ENCODE assay signal across 25 cellular contexts in the genomic region with DNA sequence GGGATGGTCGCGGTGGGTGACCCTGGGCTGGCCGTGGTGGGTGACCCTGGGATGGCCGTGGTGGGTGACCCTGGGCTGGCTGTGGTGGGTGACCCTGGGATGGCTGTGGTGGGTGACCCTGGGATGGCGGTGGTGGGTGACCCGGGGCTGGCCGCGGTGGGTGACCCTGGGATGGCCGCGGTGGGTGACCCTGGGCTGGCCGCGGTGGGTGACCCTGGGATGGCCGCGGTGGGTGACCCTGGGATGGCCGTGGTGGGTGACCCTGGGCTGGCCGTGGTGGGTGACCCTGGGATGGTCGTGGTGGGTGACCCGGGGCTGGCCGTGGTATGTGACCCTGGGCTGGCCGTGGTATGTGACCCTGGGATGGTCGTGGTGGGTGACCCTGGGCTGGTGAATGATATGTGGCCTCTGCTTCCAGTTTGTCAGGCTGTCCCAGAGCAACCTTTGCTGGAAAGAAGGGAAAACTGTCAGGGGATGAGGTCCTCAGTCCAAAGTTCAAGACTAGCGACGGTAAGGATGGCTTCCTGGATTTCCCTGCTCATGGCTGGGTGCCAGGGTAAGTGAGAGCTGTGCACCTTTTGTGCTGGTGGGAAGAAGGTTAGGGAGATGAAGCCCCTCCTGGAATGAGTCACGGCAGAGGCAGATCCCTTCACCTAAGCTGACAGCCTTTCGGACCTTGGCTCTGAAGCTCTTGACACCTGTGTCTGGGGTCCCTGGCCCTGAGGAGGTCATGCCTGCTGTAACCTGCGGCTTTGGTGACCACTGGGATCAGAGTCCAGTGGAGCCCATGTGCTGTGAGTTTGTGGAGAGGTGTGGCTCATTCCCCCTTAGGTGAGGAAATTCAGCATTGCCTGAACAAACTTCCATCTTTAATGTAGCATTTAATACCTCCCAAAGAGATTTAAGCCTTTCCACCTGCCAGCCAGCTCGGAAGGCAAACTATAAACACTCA.
"Had no signal": no experiment of that assay in that cellular context is flagged by ENCODE, and none has a peak within 500 bp of the region (broad histone marks: within the 10 kb centered on the region; RNA-seq: fewer than 3 reads in every experiment).

No MANE protein-coding gene starts in this region.

- H3K4me2 ChIP-seq: SK-N-SH had no signal

- H3K4me1 ChIP-seq: ascending aorta, colonic mucosa had no signal

- H3K9me3 ChIP-seq: ascending aorta, colonic mucosa, esophagus muscularis mucosa, gastrocnemius medialis, pancreas, SK-N-SH, testis had no signal

- DNase-seq: activated CD4-positive, alpha-beta memory T cell treated with anti-CD3 and anti-CD28 coated beads, Interleukin-2, amount 10 ng/mL, durations not matched to agents 7 days and 5 days; activated CD4-positive, alpha-beta T cell treated with anti-CD3 and anti-CD28 coated beads, Interleukin-2, amount 10 ng/mL, durations not matched to agents 24 days and 14 days; activated effector memory CD4-positive, alpha-beta T cell treated with Interleukin-2 at 50 U/mL for 16 hours; activated naive CD4-positive, alpha-beta T cell treated with anti-CD3 and anti-CD28 coated beads, Interleukin-2, amount 50 U/mL, for 16 hours; activated T-cell treated with anti-CD3 and anti-CD28 coated beads, Interleukin-2, amount 50 U/mL, for 72 hours; brain microvascular endothelial cell; caudate nucleus; colonic mucosa; gastrocnemius medialis; head of caudate nucleus; islet precursor cell; midbrain; SK-N-SH; stimulated activated CD4-positive, alpha-beta T cell treated with anti-CD3 and anti-CD28 coated beads, Interleukin-4, amount 100 ng/mL, for 1 hour; stimulated activated naive CD4-positive, alpha-beta T cell; T-helper 2 cell; testis; trophoblast cell had no signal

- ATAC-seq: activated CD4-positive, CD25-positive, alpha-beta regulatory T cell treated with anti-CD3 and anti-CD28 coated beads, Interleukin-2, amount 50 U/mL, for 24 hours; activated T-cell treated with anti-CD3 and anti-CD28 coated beads, Interleukin-2, amount 50 U/mL, for 72 hours; gastrocnemius medialis; left lobe of liver; pancreas; sciatic nerve had no signal

- H3K36me3 ChIP-seq: ascending aorta, brain microvascular endothelial cell, colonic mucosa, esophagus muscularis mucosa, gastrocnemius medialis, pancreas had no signal

- H3K4me3 ChIP-seq: ascending aorta, colonic mucosa, dorsolateral prefrontal cortex, esophagus muscularis mucosa, gastrocnemius medialis, pancreas, testis had no signal

- H3K27me3 ChIP-seq: ascending aorta, brain microvascular endothelial cell, colonic mucosa, dorsolateral prefrontal cortex, esophagus muscularis mucosa, gastrocnemius medialis, pancreas, testis had no signal

- H3K9ac ChIP-seq: SK-N-SH had no signal

- H3K27ac ChIP-seq: ascending aorta, brain microvascular endothelial cell, colonic mucosa, dorsolateral prefrontal cortex, esophagus muscularis mucosa, gastrocnemius medialis, pancreas, testis had no signal

- FAIRE-seq: pancreas had no signal
